In the genomic region with DNA sequence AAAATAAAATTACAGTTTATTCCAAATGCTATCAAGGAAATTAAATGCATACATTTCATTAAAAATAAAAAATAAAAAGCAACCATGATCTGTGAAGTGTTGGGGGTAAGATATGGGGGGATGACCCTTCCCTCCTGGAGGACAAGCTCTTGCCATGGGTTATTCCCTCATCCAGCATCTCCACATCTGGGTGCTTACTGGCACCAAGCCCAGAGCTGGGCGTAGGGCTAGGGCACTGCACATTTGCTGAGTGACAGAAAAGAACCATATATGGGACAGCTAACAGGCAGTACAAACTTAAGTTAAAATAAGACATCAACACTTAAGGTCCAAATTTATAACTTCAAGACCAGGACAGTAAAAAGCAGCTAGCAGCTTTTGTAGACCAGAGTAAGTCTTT, we compare ENCODE assay signal across 1 cellular context.
TF ChIP-seq lines count a peak whose summit lies in the region.

No MANE protein-coding gene starts in this region.

TF ChIP-seq in IMR-90, 13 proteins besides CTCF, POLR2A, EP300 and RAD21:
- TF ChIP-seq FOS (IDR thresholded peaks at IDR 0.05; ENCODE audit: low read depth, low read length) (no peak), MAFK (IDR thresholded peaks at IDR 0.05; ENCODE audit: low read depth, low read length) (no peak), SMC3 (IDR thresholded peaks at IDR 0.05; ENCODE audit: low read depth, low read length) (no peak), MXI1 (IDR thresholded peaks at IDR 0.05; ENCODE audit: borderline replicate concordance, low read depth, low read length) (no peak), CEBPB (IDR thresholded peaks at IDR 0.05; ENCODE audit: low read depth, low read length) (no peak), CHD1 (IDR thresholded peaks at IDR 0.05; ENCODE audit: low read depth, low read length) (no peak)
